In the genomic region with DNA sequence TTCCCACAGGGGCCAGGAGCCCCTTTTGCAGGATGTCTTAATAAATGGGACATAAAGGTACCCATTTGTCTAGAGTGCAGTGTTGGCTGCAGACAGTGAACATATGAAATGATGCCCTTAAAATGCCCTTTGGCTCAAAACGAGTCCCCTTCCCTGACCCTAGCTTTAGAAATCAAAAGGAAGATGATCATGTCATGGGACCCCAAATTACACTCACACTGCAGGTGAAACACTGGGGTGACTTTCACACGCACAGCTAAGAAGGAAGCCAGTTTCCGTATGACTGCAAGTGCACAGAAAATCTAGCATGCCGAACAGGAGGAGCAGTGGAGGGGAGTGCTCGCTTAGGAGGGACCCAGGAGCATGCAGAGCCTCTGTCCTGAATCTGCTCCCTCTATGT, we compare ENCODE assay signal across 13 cellular contexts.
DNase-seq lines count a peak whose midpoint lies in the region; ATAC-seq and TF ChIP-seq lines count a peak whose summit lies in the region.
"Had no signal": no experiment of that assay in that cellular context is flagged by ENCODE, and none has a peak within 500 bp of the region (broad histone marks: within the 10 kb centered on the region; RNA-seq: fewer than 3 reads in every experiment).

No MANE protein-coding gene starts in this region.

- peak overlapping the region; percentile 78 for H3K27ac Mint-ChIP-seq in Calu3 (ENCODE audit: unreplicated experiment)

- H3K36me3 Mint-ChIP-seq in Calu3 (ENCODE audit: insufficient read depth, unreplicated experiment), result peaks cover 98% of the 10 kb centered on the region

- peak overlapping the region; percentile 76 for H3K27ac ChIP-seq in A673 (ENCODE audit: low read depth, low read length, poor library complexity, severe bottlenecking)
- H3K27ac ChIP-seq in ascending aorta, result peak overlapping the region; percentile 95 to 97
- H3K27ac ChIP-seq in osteoblast (ENCODE audit: low read depth, low read length), result peak overlapping the region; percentile 99

- BruUV-seq in A673 (replicated peaks; lab: Mats Ljungman, UMichigan) (no TSS peak), Calu3 (replicated peaks; lab: Mats Ljungman, UMichigan) (no TSS peak)

- peaks cover 88% of the 10 kb centered on the region for H3K4me1 ChIP-seq in A673 (ENCODE audit: insufficient read depth, low read length, poor library complexity, severe bottlenecking)
- H3K4me1 ChIP-seq in ascending aorta, result peaks cover 16 to 45% of the 10 kb centered on the region in 2 donors
- peaks cover 89% of the 10 kb centered on the region for H3K4me1 ChIP-seq in osteoblast (ENCODE audit: insufficient read depth, low read length)

- H3K27me3 Mint-ChIP-seq in Calu3 (ENCODE audit: unreplicated experiment), result no peaks in the 10 kb centered on the region

- peak overlapping the region; percentile 66 for H3K4me2 ChIP-seq in osteoblast (ENCODE audit: insufficient read depth, low read length)

- DNase-seq in A673 (ENCODE audit: low spot score) (no peak), Calu3 (no peak), ascending aorta (ENCODE audit: low spot score in 2 of 2) (peak in 1 of 2 donors; percentile 28), osteoblast (ENCODE audit: insufficient read length, low spot score, missing footprints) (no peak), iPS-NIHi11 (ENCODE audit: low spot score) (no peak), omental fat pad (ENCODE audit: low spot score) (no peak), NCI-H226 (no peak)
- DNase-seq: mucosa of descending colon, NCI-H1105 treated with DMSO at 0.1 percent for 48 hours, NCI-H524 treated with DMSO at 0.1 percent for 48 hours, SHP77 had no signal

- no peak for ATAC-seq in omental fat pad (ENCODE audit: low FRiP score)
- no peak for ATAC-seq in GM18502 (IDR thresholded peaks at IDR 0.05; ENCODE audit: poor library complexity, unreplicated experiment)
- ATAC-seq: sciatic nerve had no signal

- POLR2A ChIA-PET in A673 (lab: Charles Lee; ENCODE audit: low non-redundant PET), result interaction anchor here (0.7 kb wide), 1 partner anchor 43 kb away, joined by 3 read pairs; no protein-coding TSS in a partner anchor

- no peaks in the 10 kb centered on the region for H3K9me3 Mint-ChIP-seq in Calu3 (ENCODE audit: low read depth, unreplicated experiment)

- no peaks in the 10 kb centered on the region for H3K9me3 ChIP-seq in A673 (ENCODE audit: low read depth, low read length, poor library complexity, severe bottlenecking)
- no peaks in the 10 kb centered on the region for H3K9me3 ChIP-seq in ascending aorta
- no peaks in the 10 kb centered on the region for H3K9me3 ChIP-seq in osteoblast (ENCODE audit: low read depth, low read length)
- H3K9me3 ChIP-seq: mucosa of descending colon had no signal

- peaks cover 66% of the 10 kb centered on the region for H4K20me1 ChIP-seq in osteoblast (ENCODE audit: insufficient read depth, low read length)

- no peak overlapping the region for H2AFZ ChIP-seq in osteoblast (ENCODE audit: low read length)

- peaks cover 92% of the 10 kb centered on the region for H3K79me2 ChIP-seq in osteoblast (ENCODE audit: insufficient read depth, low read length)

- H3K4me3 ChIP-seq in A673 (ENCODE audit: low read depth, low read length, poor library complexity, severe bottlenecking) (no peak overlapping the region), ascending aorta (no peak overlapping the region), osteoblast (ENCODE audit: insufficient read depth, low read length) (peak overlapping the region; percentile 10)
- H3K4me3 ChIP-seq: mucosa of descending colon had no signal

- no peak for TF ChIP-seq CTCF in A673 (conservative IDR thresholded peaks at IDR 0.05; ENCODE audit: low read depth, low read length)
- TF ChIP-seq CTCF in Calu3 (IDR thresholded peaks at IDR 0.05; ENCODE audit: unreplicated experiment), result no peak
- no peak for TF ChIP-seq CTCF in ascending aorta (IDR thresholded peaks at IDR 0.05)
- TF ChIP-seq CTCF in osteoblast (IDR thresholded peaks at IDR 0.05; ENCODE audit: extremely low read depth, low read depth, low read length), result no peak
- no peak for TF ChIP-seq CTCF in omental fat pad (IDR thresholded peaks at IDR 0.05)

- intact Hi-C loops in A673 (cut with micrococcal nuclease; ENCODE audit: unreplicated experiment), result no loop called here
- intact Hi-C loops in Calu3 (cut with micrococcal nuclease; ENCODE audit: unreplicated experiment), result loop anchor here (5.0 kb wide), 1 partner anchor 34 kb away; no protein-coding TSS in a partner anchor
- intact Hi-C loops in ascending aorta (cut with DNase I), result no loop called here

- CTCF ChIA-PET in A673 (lab: Charles Lee) (interaction anchor here (1.9 kb wide), 1 partner anchor 9 kb away, joined by 5 read pairs; no protein-coding TSS in a partner anchor), Calu3 (lab: Charles Lee) (interaction anchor here (0.8 to 1.7 kb wide), 4 partner anchors 8 to 32 kb away, joined by 3 to 6 read pairs (median 4); no protein-coding TSS in a partner anchor)

- H3K4me3 Mint-ChIP-seq in Calu3 (ENCODE audit: low read depth, unreplicated experiment), result peak overlapping the region; percentile 60

- H3K27me3 ChIP-seq in A673 (replicated peaks; ENCODE audit: insufficient read depth, low read depth, low read length, poor library complexity) (no peaks in the 10 kb centered on the region), ascending aorta (no peaks in the 10 kb centered on the region), osteoblast (ENCODE audit: insufficient read depth, low read length) (no peaks in the 10 kb centered on the region)

- H3K36me3 ChIP-seq in A673 (ENCODE audit: insufficient read depth, low read length, poor library complexity, severe bottlenecking) (peaks cover 73% of the 10 kb centered on the region), ascending aorta (peaks cover 23 to 33% of the 10 kb centered on the region in 2 donors), osteoblast (ENCODE audit: insufficient read depth, low read length) (peaks cover 79% of the 10 kb centered on the region)

- peaks cover 79% of the 10 kb centered on the region for H3K4me1 Mint-ChIP-seq in Calu3 (ENCODE audit: low read depth, unreplicated experiment)
